23 cellular contexts compared by ENCODE assay signal in genomic region chr10:68111580-68111979, GRCh38. TPM values are rescaled to one million over a fixed set of nuclear protein-coding genes. Genes with fewer than 3 reads are reported as not detected.
"Had no signal": no experiment of that assay in that cellular context is flagged by ENCODE, and none has a peak within 500 bp of the region (broad histone marks: within the 10 kb centered on the region; RNA-seq: fewer than 3 reads in every experiment).

No MANE protein-coding gene starts in this region.

- H3K27ac ChIP-seq: brain microvascular endothelial cell, hepatocyte, skin epidermis, tibial artery, WERI-Rb-1 had no signal

- DNase-seq: activated CD4-positive, alpha-beta T cell treated with anti-CD3 and anti-CD28 coated beads for 1 hour; activated CD4-positive, alpha-beta T cell treated with anti-CD3 and anti-CD28 coated beads, Interleukin-2, amount 50 U/mL, for 1 hour; activated CD8-positive, alpha-beta T cell treated with anti-CD3 and anti-CD28 coated beads, Interleukin-2, amount 10 ng/mL, durations not matched to agents 7 days and 5 days; activated gamma-delta T cell treated with Interleukin-2 at 50 U/mL for 16 hours; aorta; brain microvascular endothelial cell; central memory CD4-positive, alpha-beta T cell; dermis blood vessel endothelial cell; effector CD8-positive, alpha-beta T cell; erythroblast; foreskin fibroblast; immature natural killer cell; naive thymus-derived CD8-positive, alpha-beta T cell; retina; stimulated activated CD4-positive, alpha-beta T cell treated with anti-CD3 and anti-CD28 coated beads, Interleukin-1b, Interleukin-23, amount 100 ng/mL, for 48 hours; substantia nigra; tibial artery; WERI-Rb-1 had no signal

- H3K27me3 ChIP-seq: brain microvascular endothelial cell, hepatocyte, tibial artery had no signal

- H3K9me3 ChIP-seq: tibial artery had no signal

- H3K4me3 ChIP-seq: hepatocyte, skin epidermis, tibial artery had no signal

- H3K36me3 ChIP-seq: brain microvascular endothelial cell, tibial artery, WERI-Rb-1 had no signal

- ATAC-seq: activated CD8-positive, alpha-beta T cell treated with anti-CD3 and anti-CD28 coated beads, Interleukin-2, amount 10 ng/mL, durations not matched to agents 7 days and 5 days; left lobe of liver; naive thymus-derived CD8-positive, alpha-beta T cell had no signal

- H3K4me1 ChIP-seq: tibial artery had no signal

RNA-seq across cellular contexts. Expression of gene MYPN, which starts 2.3 kb away (rescaled TPM):
- total RNA-seq: activated CD8-positive, alpha-beta T cell treated with anti-CD3 and anti-CD28 coated beads, Interleukin-2, amount 10 ng/mL, durations not matched to agents 7 days and 5 days; activated T-helper 1 cell treated with anti-CD3 and anti-CD28 coated beads, Interleukin-12 subunit alpha, Interleukin-12 subunit beta, Interleukin-2, Interleukin-4 antibody, amounts not matched to agents 30 ng/mL and 10 ng/mL and 1 ng/mL, durations not matched to agents 14 hours and 24 hours and 36 hours; dermis blood vessel endothelial cell; hepatocyte; left lobe of liver; lung microvascular endothelial cell; naive thymus-derived CD8-positive, alpha-beta T cell had no signal
- polyA plus RNA-seq: hepatocyte; immature natural killer cell; naive thymus-derived CD8-positive, alpha-beta T cell had no signal
